Comparison of ENCODE assay signal across 8 cellular contexts in the genomic region with DNA sequence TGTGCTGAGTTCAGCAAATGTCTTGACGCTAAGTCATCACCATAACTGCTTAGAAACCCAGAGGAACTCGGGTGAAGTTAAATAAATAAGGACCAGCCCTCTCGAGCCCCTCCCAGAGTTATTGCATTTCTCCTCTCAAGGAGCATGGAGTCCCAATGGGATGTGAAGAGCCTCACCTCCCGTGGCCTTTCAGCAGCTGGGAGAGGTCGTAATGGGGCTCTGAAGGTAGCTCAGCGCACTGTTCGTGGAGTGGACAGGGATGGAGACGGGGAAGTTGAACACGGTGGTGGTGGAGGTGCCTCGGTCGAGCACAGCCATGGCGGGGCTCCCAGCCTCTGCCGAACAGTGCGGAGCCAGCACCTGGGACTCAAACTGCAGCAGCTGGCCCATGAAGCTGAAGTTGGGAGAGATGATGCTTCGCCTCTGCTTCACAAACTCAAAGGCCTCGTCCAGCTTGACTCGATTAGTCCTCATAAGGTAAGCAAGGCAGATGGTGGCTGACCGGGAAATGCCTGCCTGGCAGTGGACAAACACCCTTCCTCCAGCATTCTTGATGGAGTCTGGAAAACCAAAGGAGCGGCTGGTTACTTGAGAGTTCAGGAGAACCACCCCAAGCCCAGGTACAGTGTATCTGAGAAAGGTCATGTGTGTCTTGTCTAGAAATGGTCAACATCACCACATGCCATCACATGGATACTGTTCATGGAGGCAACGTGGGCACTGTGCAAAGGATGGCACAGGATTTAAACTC. TPM values are rescaled to one million over a fixed set of nuclear protein-coding genes. Genes with fewer than 3 reads are reported as not detected.
DNase-seq lines count a peak whose midpoint lies in the region; ATAC-seq, FAIRE-seq and TF ChIP-seq lines count a peak whose summit lies in the region.

No MANE protein-coding gene starts in this region.

- no peak overlapping the region for H3K9ac ChIP-seq in H1 (replicated peaks in 1 of 4; ENCODE audit: extremely low read depth in 1 of 4, low read depth in 3 of 4, low read length in 3 of 4)

- peaks cover 0 to 34% (median 5%) of the 10 kb centered on the region in 3 donors for H3K36me3 ChIP-seq in Peyer's patch
- peaks cover 0 to 15% (median 6%) of the 10 kb centered on the region in 4 experiments; a peak in 4 of 8 replicates for H3K36me3 ChIP-seq in H1 (ENCODE audit: control insufficient read depth in 2 of 4, insufficient read depth in 4 of 4, low read length in 3 of 4)
- peaks cover 4 to 19% (median 12%) of the 10 kb centered on the region in 3 experiments for H3K36me3 ChIP-seq in naive thymus-derived CD4-positive, alpha-beta T cell (ENCODE audit: control insufficient read depth in 2 of 3, insufficient read depth in 3 of 3, low read length in 3 of 3)

- H3K79me2 ChIP-seq in H1 (ENCODE audit: control insufficient read depth in 1 of 2, insufficient read depth in 2 of 2, low read length in 2 of 2): peaks cover 0 to 14% of the 10 kb centered on the region in 2 experiments; a peak in 2 of 4 replicates

- peak overlapping the region; percentile 77 to 96; a peak in 2 of 4 replicates for H3K4me2 ChIP-seq in H1 (ENCODE audit: insufficient read depth in 1 of 2, low read depth in 2 of 2, low read length in 2 of 2)

- no peaks in the 10 kb centered on the region; the same call in 1 of the 2 replicates for H3K79me1 ChIP-seq in H1 (ENCODE audit: low read depth, low read length)

- peaks cover 0 to 31% (median 0%) of the 10 kb centered on the region in 11 donors for H3K9me3 Mint-ChIP-seq in naive thymus-derived CD4-positive, alpha-beta T cell

- peak overlapping the region; percentile 86 for H4K8ac ChIP-seq in H1 (ENCODE audit: extremely low read depth, insufficient read depth, low read length)

- no peak overlapping the region for H2AK5ac ChIP-seq in H1 (ENCODE audit: low read depth, low read length)

- CTCF ChIA-PET in H1 (lab: Charles Lee; ENCODE audit: partially characterized antibody): interaction anchor here (0.7 to 6.3 kb wide), 4 partner anchors 34 to 165 kb away, joined by 3 to 50 read pairs (median 5); no protein-coding TSS in a partner anchor
- CTCF ChIA-PET in naive thymus-derived CD4-positive, alpha-beta T cell (lab: Charles Lee): interaction anchor here (1.3 kb wide), 1 partner anchor 54 kb away, joined by 4 read pairs; no protein-coding TSS in a partner anchor

- H3K9me3 ChIP-seq in Peyer's patch: no peaks in the 10 kb centered on the region
- H3K9me3 ChIP-seq in H1 (ENCODE audit: insufficient read depth in 2 of 2, low read depth in 1 of 2, low read length in 1 of 2): no peaks in the 10 kb centered on the region
- H3K9me3 ChIP-seq in naive thymus-derived CD4-positive, alpha-beta T cell (ENCODE audit: control insufficient read depth in 2 of 3, low read length in 3 of 3): no peaks in the 10 kb centered on the region

- no peaks in the 10 kb centered on the region for H3K27me3 Mint-ChIP-seq in naive thymus-derived CD4-positive, alpha-beta T cell

- TF ChIP-seq POLR2A in Peyer's patch (IDR thresholded peaks at IDR 0.05) (peak; percentile 10 to 15), H1 (IDR thresholded peaks at IDR 0.05; ENCODE audit: control extremely low read depth in 1 of 2, low read depth in 2 of 2, low read length in 2 of 2) (peak in 1 of 2 experiments; percentile 47; a peak in 1 of 3 replicates)

- peaks cover 18 to 78% (median 67%) of the 10 kb centered on the region in 7 donors for H3K4me1 Mint-ChIP-seq in naive thymus-derived CD4-positive, alpha-beta T cell

- no peak overlapping the region for H3K23ac ChIP-seq in H1 (ENCODE audit: insufficient read length)

- DNase-seq in AG10803 (ENCODE audit: low read depth) (peak; percentile 74), Peyer's patch (peak in 1 of 3 donors; percentile 52), H1 (ENCODE audit: low read depth in 1 of 2, low spot score in 2 of 2) (no peak), LoVo (ENCODE audit: low spot score) (no peak), UCSD-AML1 (lab: John Stamatoyannopoulos, UW; ENCODE audit: unreplicated experiment) (no peak), iPS-NIHi7 (ENCODE audit: extremely low spot score) (no peak)
- DNase-seq in naive thymus-derived CD4-positive, alpha-beta T cell: peak in 7 of 9 donors; percentile 32 to 60 (median 45)

- H3K4me1 ChIP-seq in Peyer's patch (peaks cover 8 to 33% (median 13%) of the 10 kb centered on the region in 4 donors), H1 (replicated peaks in 1 of 4; ENCODE audit: control insufficient read depth in 3 of 4, insufficient read depth in 4 of 4, low read length in 3 of 4) (peaks cover 6 to 29% (median 11%) of the 10 kb centered on the region in 4 experiments)
- H3K4me1 ChIP-seq in naive thymus-derived CD4-positive, alpha-beta T cell (ENCODE audit: control insufficient read depth in 2 of 2, insufficient read depth in 2 of 2, low read length in 2 of 2): peaks cover 37 to 49% of the 10 kb centered on the region in 2 donors

- H3K27me3 ChIP-seq in Peyer's patch (no peaks in the 10 kb centered on the region), H1 (replicated peaks in 1 of 4; ENCODE audit: control insufficient read depth in 3 of 4, extremely low read depth in 1 of 4, insufficient read depth in 3 of 4, low read length in 3 of 4) (peaks cover 0 to 21% (median 14%) of the 10 kb centered on the region in 4 experiments; a peak in 6 of 7 replicates)
- H3K27me3 ChIP-seq in naive thymus-derived CD4-positive, alpha-beta T cell (ENCODE audit: control insufficient read depth in 2 of 2, insufficient read depth in 2 of 2, low read length in 2 of 2): no peaks in the 10 kb centered on the region

- no peak overlapping the region for H3K14ac ChIP-seq in H1 (ENCODE audit: insufficient read length)

- POLR2A ChIA-PET in H1 (lab: Charles Lee; ENCODE audit: partially characterized antibody): interaction anchor here (1.0 to 5.0 kb wide), 6 partner anchors 9 to 277 kb away, joined by 3 to 45 read pairs (median 32); partner anchors contain the start of gene ERGIC1
- POLR2A ChIA-PET in naive thymus-derived CD4-positive, alpha-beta T cell (lab: Charles Lee): interaction anchor here (1.0 to 6.3 kb wide), 3 partner anchors 9 to 67 kb away, joined by 3 to 61 read pairs (median 3); partner anchors contain the start of gene ERGIC1

- no peak for TF ChIP-seq CTCF in AG10803 (conservative IDR thresholded peaks at IDR 0.05; ENCODE audit: low read length)
- TF ChIP-seq CTCF in Peyer's patch (IDR thresholded peaks at IDR 0.05): no peak
- TF ChIP-seq CTCF in H1 (IDR thresholded peaks at IDR 0.05; ENCODE audit: control extremely low read depth in 1 of 3, insufficient read depth in 1 of 3, low read depth in 1 of 3, low read length in 3 of 3): no peak

- no peak overlapping the region for H2BK20ac ChIP-seq in H1 (ENCODE audit: low read length)

- no peak overlapping the region for H2BK5ac ChIP-seq in H1 (ENCODE audit: low read depth, low read length)

- TF ChIP-seq EP300 in H1 (IDR thresholded peaks at IDR 0.05; ENCODE audit: borderline replicate concordance in 1 of 2, low read depth in 2 of 2, low read length in 2 of 2): no peak

- peak overlapping the region; percentile 99 to 100 (median 100) for H3K27ac ChIP-seq in Peyer's patch
- no peak overlapping the region for H3K27ac ChIP-seq in H1 (ENCODE audit: low read depth, low read length)
- peak overlapping the region; percentile 97 for H3K27ac ChIP-seq in naive thymus-derived CD4-positive, alpha-beta T cell (ENCODE audit: low read depth, low read length)

- no peak overlapping the region for H2BK15ac ChIP-seq in H1 (ENCODE audit: low read length)

- 89% methylated on average over 20 of the region's 20 CpGs; no CpG with 5 or more reads in 1 of the 2 experiments for WGBS in H1 (ENCODE audit: extremely low coverage in 1 of 2, insufficient coverage in 1 of 2, insufficient read length in 1 of 2, insufficient replicate concordance in 2 of 2, low coverage in 1 of 2, low lambda C conversion rate in 2 of 2, missing lambda C conversion rate in 1 of 2), 2 experiments

- no peak overlapping the region for H4K91ac ChIP-seq in H1 (replicated peaks; ENCODE audit: insufficient read length, low read length)

- H3K18ac ChIP-seq in H1 (ENCODE audit: extremely low read depth, low read length): no peak overlapping the region

- H2AFZ ChIP-seq in H1 (ENCODE audit: low read length): no peak overlapping the region

- peaks cover 0 to 20% (median 17%) of the 10 kb centered on the region in 5 donors for H3K36me3 Mint-ChIP-seq in naive thymus-derived CD4-positive, alpha-beta T cell

- H2BK12ac ChIP-seq in H1 (ENCODE audit: low read depth, low read length): no peak overlapping the region

- no peak overlapping the region for H2BK120ac ChIP-seq in H1 (replicated peaks; ENCODE audit: low read depth, low read length)

- TF ChIP-seq RAD21 in H1 (IDR thresholded peaks at IDR 0.05 in 1 of 2, conservative IDR thresholded peaks at IDR 0.05 in 1 of 2; ENCODE audit: low read depth in 2 of 2, low read length in 2 of 2): no peak

- H3K4ac ChIP-seq in H1 (replicated peaks; ENCODE audit: insufficient read length, low read depth, low read length): no peak overlapping the region

- FAIRE-seq in H1 (lab: Jason Lieb, UNC): no peak

- peaks cover 2 to 14% of the 10 kb centered on the region in 2 experiments for H4K20me1 ChIP-seq in H1 (replicated peaks in 1 of 2; ENCODE audit: control insufficient read depth in 1 of 2, insufficient read depth in 2 of 2, low read length in 2 of 2)

- H3K4me3 ChIP-seq in AG10803 (ENCODE audit: low read length) (peak overlapping the region; percentile 93), Peyer's patch (peak overlapping the region; percentile 54 to 95 (median 80)), H1 (ENCODE audit: extremely low read depth in 1 of 4, insufficient read depth in 2 of 4, low read depth in 3 of 4, low read length in 4 of 4) (no peak overlapping the region)
- no peak overlapping the region for H3K4me3 ChIP-seq in naive thymus-derived CD4-positive, alpha-beta T cell (ENCODE audit: low read length)

- H3K56ac ChIP-seq in H1 (replicated peaks; ENCODE audit: insufficient read length, low read depth, low read length): no peak overlapping the region

- intact Hi-C loops in naive thymus-derived CD4-positive, alpha-beta T cell (cut with micrococcal nuclease): loop anchor here in 1 of 2 donors (5.0 kb wide), 1 partner anchor 1119 kb away; the partner anchor contains the start of gene CPEB4

- peak overlapping the region; percentile 81 to 100 (median 97) for H3K27ac Mint-ChIP-seq in naive thymus-derived CD4-positive, alpha-beta T cell

- H3K23me2 ChIP-seq in H1 (ENCODE audit: low read depth, low read length): peaks cover 15% of the 10 kb centered on the region

- ATAC-seq in naive thymus-derived CD4-positive, alpha-beta T cell: no peak
- no peak for ATAC-seq in HG03280 (IDR thresholded peaks at IDR 0.05; ENCODE audit: unreplicated experiment)

- H4K5ac ChIP-seq in H1 (ENCODE audit: insufficient read length, low read depth, low read length): no peak overlapping the region

- H3K4me3 Mint-ChIP-seq in naive thymus-derived CD4-positive, alpha-beta T cell: peak overlapping the region; percentile 88 to 97 (median 92)

RNA-seq across cellular contexts. Expression of gene DUSP1, which starts 2.2 kb away (rescaled TPM):
- 100 to 1,000 TPM; 155 to 427 (median 285) TPM for total RNA-seq in Peyer's patch
- 6.5 and 8.6 TPM in 2 replicates for total RNA-seq in H1 (2021; fragmentation: NEBNext Ultra II Directional; extraction: Animal tissue kit (Norgen Biotek cat#: 25700))
- 11.4 and 11.7 TPM in 2 replicates for polyA plus RNA-seq in H1 (2011; rRNA removed)
- polyA plus RNA-seq in H1 (2011; cell fraction: cytosol; rRNA removed): 11.3 TPM
- polyA plus RNA-seq in H1 (2011; cell fraction: nucleus; rRNA removed): 15.3 TPM
- 6.9 to 8.1 TPM (median 7.2 TPM) in 4 replicates for polyA plus RNA-seq in H1 (2012, experiment 1 of 2)
- 7.6 TPM for polyA plus RNA-seq in H1 (2012, experiment 2 of 2)
- 3.2 TPM for polyA plus RNA-seq in H1 (2013, experiment 1 of 2)
- polyA plus RNA-seq in H1 (2013, experiment 2 of 2): 2.9 TPM
- polyA minus RNA-seq in H1 (2011; rRNA and poly(A)+ RNA removed): 17.6 and 18.7 TPM in 2 replicates
- 10.2 TPM for polyA minus RNA-seq in H1 (2011; cell fraction: cytosol; rRNA and poly(A)+ RNA removed)
- polyA minus RNA-seq in H1 (2011; cell fraction: nucleus; rRNA and poly(A)+ RNA removed): 47.4 TPM
- 1,000 to 10,000 TPM in 2 of 5 experiments, 10 to 100 TPM in 2, 1 to 10 TPM in 1; 5.4 to 2,522 (median 40.7) TPM for total RNA-seq in naive thymus-derived CD4-positive, alpha-beta T cell
- 10 to 100 TPM; 53.5 to 81.3 TPM for polyA plus RNA-seq in naive thymus-derived CD4-positive, alpha-beta T cell

Comparison
In these comparisons a context has a peak if more than half of its experiments do, and no peak if none do; other contexts are left out.
1. DNase-seq: peak in AG10803 (single experiment) and naive thymus-derived CD4-positive, alpha-beta T cell (7 of 9); none in H1 (0 of 2), LoVo (single experiment), UCSD-AML1 (single experiment) and iPS-NIHi7 (single experiment).
2. H3K4me3 ChIP-seq: peak in AG10803 (single experiment) and Peyer's patch (4 of 4); none in H1 (0 of 4) and naive thymus-derived CD4-positive, alpha-beta T cell (single experiment).